ENCODE assay signal across 14 cellular contexts in the genomic region with DNA sequence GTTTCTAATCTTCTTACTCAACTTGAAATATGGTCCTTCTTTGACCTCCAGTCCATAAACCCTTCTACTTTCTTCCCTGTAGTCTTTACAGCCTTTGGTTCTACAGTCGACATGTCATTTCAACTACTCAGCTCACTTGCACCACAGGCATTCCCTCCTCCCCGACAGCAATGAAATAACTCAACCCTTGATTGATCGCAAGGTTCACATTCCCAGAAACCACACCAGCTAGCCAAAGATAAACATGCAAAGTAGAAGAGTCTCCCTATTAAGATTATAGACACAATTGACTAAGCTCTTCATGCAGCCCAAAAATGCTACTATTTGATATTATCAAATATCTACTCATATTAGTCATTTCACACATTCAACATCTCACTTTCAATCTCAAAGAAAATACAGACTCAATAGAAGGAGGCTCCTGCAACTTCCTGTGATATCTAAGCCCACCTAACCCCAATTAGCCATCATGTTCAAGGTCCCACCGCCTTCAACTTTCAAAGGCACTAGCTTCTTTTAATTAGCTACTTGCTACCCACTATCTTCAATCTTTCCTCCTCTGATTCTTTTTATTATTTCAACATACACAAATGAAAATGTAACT. TPM values are rescaled to one million over a fixed set of nuclear protein-coding genes. Genes with fewer than 3 reads are reported as not detected.
A peak's percentile ranks its signal among the peaks of the same experiment; 100 is the strongest.
DNase-seq lines count a peak whose midpoint lies in the region; ATAC-seq, FAIRE-seq and TF ChIP-seq lines count a peak whose summit lies in the region.
"Had no signal": no experiment of that assay in that cellular context is flagged by ENCODE, and none has a peak within 500 bp of the region (broad histone marks: within the 10 kb centered on the region; RNA-seq: fewer than 3 reads in every experiment).

No MANE protein-coding gene starts in this region.

- TF ChIP-seq CTCF in A549 (IDR thresholded peaks at IDR 0.05), result no peak
- TF ChIP-seq CTCF in kidney epithelial cell (IDR thresholded peaks at IDR 0.05; ENCODE audit: insufficient read depth, low read length, poor library complexity, severe bottlenecking), result no peak
- TF ChIP-seq CTCF in endodermal cell (conservative IDR thresholded peaks at IDR 0.05), result no peak

- peaks cover 16% of the 10 kb centered on the region for H3K9me3 Mint-ChIP-seq in endodermal cell
- H3K9me3 Mint-ChIP-seq: activated T-cell treated with anti-CD3 and anti-CD28 coated beads, Interleukin-2, amount 50 U/mL, for 72 hours had no signal

- ATAC-seq in A549 (no peak), HG02938 (IDR thresholded peaks at IDR 0.05; ENCODE audit: unreplicated experiment) (no peak), GM19395 (IDR thresholded peaks at IDR 0.05; ENCODE audit: unreplicated experiment) (no peak)
- ATAC-seq: activated T-cell treated with anti-CD3 and anti-CD28 coated beads, Interleukin-2, amount 50 U/mL, for 72 hours; sciatic nerve had no signal

- peaks cover 46% of the 10 kb centered on the region for H3K36me3 Mint-ChIP-seq in endodermal cell (ENCODE audit: low read depth)

- 49% methylated on average over 4 of the region's 4 CpGs for WGBS in A549 (ENCODE audit: missing lambda C conversion rate)
- 73% methylated on average over 4 of the region's 4 CpGs; no CpG with 5 or more reads in 1 of the 2 experiments for WGBS in endodermal cell (ENCODE audit: insufficient coverage in 1 of 2, insufficient read length in 1 of 2), 2 experiments

- H3K4me2 ChIP-seq in A549, result 0 out of 3 replicates have a peak overlapping the region, but pooled peaks have one; percentile 17

- peaks cover 6% of the 10 kb centered on the region for H3K4me1 Mint-ChIP-seq in endodermal cell
- H3K4me1 Mint-ChIP-seq: brain had no signal

- H3K36me3 ChIP-seq in adipocyte (ENCODE audit: control insufficient read depth, insufficient read depth, low read length, severe bottlenecking), result no peaks in the 10 kb centered on the region
- no peaks in the 10 kb centered on the region for H3K36me3 ChIP-seq in kidney epithelial cell (ENCODE audit: control insufficient read depth, insufficient read depth, low read length)
- H3K36me3 ChIP-seq in endodermal cell (ENCODE audit: control insufficient read depth, insufficient read depth, low read length), result peaks cover 4% of the 10 kb centered on the region
- H3K36me3 ChIP-seq: SJCRH30 had no signal

- POLR2A ChIA-PET in A549 (lab: Yijun Ruan, JAX), result no interaction called here

- H3K4me3 ChIP-seq in A549 (no peak overlapping the region), adipocyte (ENCODE audit: low read length) (no peak overlapping the region), kidney epithelial cell (ENCODE audit: low read depth, low read length) (no peak overlapping the region), endodermal cell (ENCODE audit: low read length) (no peak overlapping the region)
- H3K4me3 ChIP-seq: SJCRH30 had no signal

- DNase-seq in A549 (ENCODE audit: low read depth in 1 of 2, low spot score in 1 of 2) (no peak), H4 (ENCODE audit: low spot score) (peak; percentile 15), adipocyte (ENCODE audit: low read depth) (peak; percentile 62), kidney epithelial cell (ENCODE audit: low read depth) (peak; percentile 60), endodermal cell (no peak)
- no peak for DNase-seq in activated CD4-positive, alpha-beta T cell treated with anti-CD3 and anti-CD28 coated beads, Interleukin-2, amount 50 U/mL, for 48 hours
- DNase-seq: activated T-cell treated with anti-CD3 and anti-CD28 coated beads, Interleukin-2, amount 50 U/mL, for 72 hours; GF-D8; NCI-H1105; SJCRH30 had no signal

- no peak for TF ChIP-seq EP300 in A549 (IDR thresholded peaks at IDR 0.05)

- no peak overlapping the region for H3K4me3 Mint-ChIP-seq in endodermal cell
- H3K4me3 Mint-ChIP-seq: activated T-cell treated with anti-CD3 and anti-CD28 coated beads, Interleukin-2, amount 50 U/mL, for 72 hours; brain had no signal

- H3K27me3 Mint-ChIP-seq in endodermal cell (ENCODE audit: insufficient read depth), result no peaks in the 10 kb centered on the region
- H3K27me3 Mint-ChIP-seq: brain had no signal

- H3K27ac Mint-ChIP-seq in endodermal cell, result no peak overlapping the region
- H3K27ac Mint-ChIP-seq: activated T-cell treated with anti-CD3 and anti-CD28 coated beads, Interleukin-2, amount 50 U/mL, for 72 hours; brain had no signal

- no peak overlapping the region for H3K9ac ChIP-seq in adipocyte (ENCODE audit: low read length)
- H3K9ac ChIP-seq in endodermal cell (ENCODE audit: extremely low read depth, low read length, poor library complexity, severe bottlenecking), result no peak overlapping the region

- TF ChIP-seq RAD21 in A549 (conservative IDR thresholded peaks at IDR 0.05 in 1 of 2, IDR thresholded peaks at IDR 0.05 in 1 of 2), result no peak

- CTCF ChIA-PET in A549 (lab: Yijun Ruan, JAX), result no interaction called here

- H3K9me3 ChIP-seq in A549 (no peaks in the 10 kb centered on the region), adipocyte (ENCODE audit: control insufficient read depth, low read length) (no peaks in the 10 kb centered on the region), endodermal cell (ENCODE audit: control insufficient read depth, low read length) (no peaks in the 10 kb centered on the region)
- H3K9me3 ChIP-seq: SJCRH30 had no signal

- H3K27me3 ChIP-seq in adipocyte (replicated peaks; ENCODE audit: control insufficient read depth, insufficient read depth, low read length), result no peaks in the 10 kb centered on the region
- H3K27me3 ChIP-seq in kidney epithelial cell (ENCODE audit: control insufficient read depth, insufficient read depth, low read length), result no peaks in the 10 kb centered on the region
- H3K27me3 ChIP-seq in endodermal cell (ENCODE audit: control insufficient read depth, insufficient read depth, low read length, poor library complexity, severe bottlenecking), result no peaks in the 10 kb centered on the region
- H3K27me3 ChIP-seq: SJCRH30 had no signal

- H3K4me1 ChIP-seq in A549, result peaks cover 5% of the 10 kb centered on the region; the same call in 1 of the 3 replicates
- H3K4me1 ChIP-seq in adipocyte (ENCODE audit: control insufficient read depth, insufficient read depth, low read length), result no peaks in the 10 kb centered on the region
- H3K4me1 ChIP-seq in endodermal cell (ENCODE audit: control insufficient read depth, insufficient read depth, low read length), result no peaks in the 10 kb centered on the region
- H3K4me1 ChIP-seq: SJCRH30 had no signal

- H3K27ac ChIP-seq in A549 (no peak overlapping the region), endodermal cell (ENCODE audit: low read depth, low read length) (no peak overlapping the region)
- H3K27ac ChIP-seq: SJCRH30 had no signal

- no peak for TF ChIP-seq POLR2A in A549 (IDR thresholded peaks at IDR 0.05; ENCODE audit: low read length)

- FAIRE-seq in A549 (lab: Jason Lieb, UNC), result no peak

TF ChIP-seq in A549, 52 proteins besides CTCF, POLR2A, EP300 and RAD21:
- no peak for TF ChIP-seq EHF (CRISPR knock-in tag; IDR thresholded peaks at IDR 0.05)
- TF ChIP-seq FOSB (CRISPR knock-in tag; IDR thresholded peaks at IDR 0.05), result no peak
- no peak for TF ChIP-seq PHF8 (IDR thresholded peaks at IDR 0.05; ENCODE audit: borderline replicate concordance, low read depth)
- no peak for TF ChIP-seq POLR2AphosphoS2 (conservative IDR thresholded peaks at IDR 0.05; ENCODE audit: low read length)
- TF ChIP-seq HMGXB4 (CRISPR knock-in tag; IDR thresholded peaks at IDR 0.05; ENCODE audit: borderline replicate concordance), result no peak
- TF ChIP-seq EHMT2 (IDR thresholded peaks at IDR 0.05; ENCODE audit: low read depth), result no peak
- TF ChIP-seq KDM5A (IDR thresholded peaks at IDR 0.05), result no peak
- TF ChIP-seq RNF2 (IDR thresholded peaks at IDR 0.05; ENCODE audit: borderline replicate concordance, low read depth), result no peak
- no peak for TF ChIP-seq CBX8 (IDR thresholded peaks at IDR 0.05)
- TF ChIP-seq JUN (IDR thresholded peaks at IDR 0.05), result no peak
- no peak for TF ChIP-seq ZFP36 (IDR thresholded peaks at IDR 0.05; ENCODE audit: borderline replicate concordance, partially characterized antibody)
- no peak for TF ChIP-seq GATA3 (IDR thresholded peaks at IDR 0.05; ENCODE audit: borderline replicate concordance)
- no peak for TF ChIP-seq RCOR1 (IDR thresholded peaks at IDR 0.05; ENCODE audit: low read depth, low read length)

RNA-seq across cellular contexts. Expression of gene RTTN, which starts 50.8 kb away (rescaled TPM):
- polyA plus RNA-seq in A549 (2011; rRNA removed), result 24.6 and 25.3 TPM in 2 replicates
- polyA plus RNA-seq in A549 (2012; cell fraction: cytosol; rRNA removed), result 6.2 and 7.3 TPM in 2 replicates
- polyA plus RNA-seq in A549 (2012; cell fraction: nucleus; rRNA removed), result 10.2 and 16.1 TPM in 2 replicates
- polyA plus RNA-seq in A549 (2017; fragmentation: RNase III; extraction: RNeasy Plus Mini Kit Qiagen cat#74134 plus additional on column Dnase treatment), result 8.4 to 9.9 TPM (median 9.5 TPM) in 3 replicates
- 58.9 and 61.8 TPM in 2 replicates for polyA minus RNA-seq in A549 (2011; rRNA and poly(A)+ RNA removed)
- 10.1 and 12.2 TPM in 2 replicates for total RNA-seq in H4 (2014; rRNA removed; shearing (Covaris generic))
- total RNA-seq in kidney epithelial cell, result 4.8 and 7.2 TPM in 2 replicates
- total RNA-seq in endodermal cell, result 10 to 100 TPM; 22.3 to 35.4 TPM
- polyA plus RNA-seq in endodermal cell (2013, experiment 1 of 2), result 20.9 TPM
- polyA plus RNA-seq in endodermal cell (2013, experiment 2 of 2), result 21.4 TPM

Comparison
In these comparisons a context has a peak if more than half of its experiments do, and no peak if none do; other contexts are left out.
1. DNase-seq: peak in H4 (single experiment), adipocyte (single experiment) and kidney epithelial cell (single experiment); none in A549 (0 of 2), endodermal cell (single experiment) and activated CD4-positive, alpha-beta T cell treated with anti-CD3 and anti-CD28 coated beads, Interleukin-2, amount 50 U/mL, for 48 hours (0 of 2).